In the genomic region with DNA sequence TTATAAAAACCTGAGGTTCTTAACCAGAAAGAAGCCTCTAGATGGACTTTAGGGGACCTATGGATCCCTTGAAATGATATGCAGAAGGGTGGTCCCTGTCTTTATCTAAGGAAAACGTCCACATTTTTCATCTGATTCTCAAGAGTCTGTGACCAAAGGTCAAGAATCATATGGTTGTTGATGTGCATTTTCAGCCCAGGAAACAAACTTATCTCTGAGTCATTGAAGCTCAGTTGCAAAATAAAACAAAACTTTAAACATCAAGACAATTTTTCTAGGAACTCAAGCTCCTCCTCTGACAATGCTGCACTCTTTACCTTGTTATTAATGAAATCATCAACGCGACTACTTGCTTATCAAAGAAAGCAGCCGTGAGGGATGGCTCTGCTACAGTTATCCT, we compare ENCODE assay signal across 2 cellular contexts.
TF ChIP-seq lines count a peak whose summit lies in the region.

No MANE protein-coding gene starts in this region.

TF ChIP-seq in HepG2, 621 proteins besides CTCF, POLR2A, EP300 and RAD21 (continued from another document):
- TF ChIP-seq, protein P1, sequence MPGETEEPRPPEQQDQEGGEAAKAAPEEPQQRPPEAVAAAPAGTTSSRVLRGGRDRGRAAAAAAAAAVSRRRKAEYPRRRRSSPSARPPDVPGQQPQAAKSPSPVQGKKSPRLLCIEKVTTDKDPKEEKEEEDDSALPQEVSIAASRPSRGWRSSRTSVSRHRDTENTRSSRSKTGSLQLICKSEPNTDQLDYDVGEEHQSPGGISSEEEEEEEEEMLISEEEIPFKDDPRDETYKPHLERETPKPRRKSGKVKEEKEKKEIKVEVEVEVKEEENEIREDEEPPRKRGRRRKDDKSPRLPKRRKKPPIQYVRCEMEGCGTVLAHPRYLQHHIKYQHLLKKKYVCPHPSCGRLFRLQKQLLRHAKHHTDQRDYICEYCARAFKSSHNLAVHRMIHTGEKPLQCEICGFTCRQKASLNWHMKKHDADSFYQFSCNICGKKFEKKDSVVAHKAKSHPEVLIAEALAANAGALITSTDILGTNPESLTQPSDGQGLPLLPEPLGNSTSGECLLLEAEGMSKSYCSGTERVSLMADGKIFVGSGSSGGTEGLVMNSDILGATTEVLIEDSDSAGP (CRISPR knock-in tag; IDR thresholded peaks at IDR 0.05; ENCODE audit: borderline replicate concordance) = no peak
- TF ChIP-seq FOXJ3 (CRISPR knock-in tag; IDR thresholded peaks at IDR 0.05; ENCODE audit: borderline replicate concordance) = no peak
- no peak for TF ChIP-seq PCBP1 (IDR thresholded peaks at IDR 0.05; ENCODE audit: borderline replicate concordance, low read depth, low read length)
- TF ChIP-seq SKI (IDR thresholded peaks at IDR 0.05; ENCODE audit: partially characterized antibody) = no peak
- TF ChIP-seq ZNF446 (CRISPR knock-in tag; IDR thresholded peaks at IDR 0.05) = no peak
- no peak for TF ChIP-seq ZSCAN22 (CRISPR knock-in tag; IDR thresholded peaks at IDR 0.05)
- no peak for TF ChIP-seq TARDBP (CRISPR knock-in tag; IDR thresholded peaks at IDR 0.05)
- TF ChIP-seq HOXA9 (CRISPR knock-in tag; IDR thresholded peaks at IDR 0.05; ENCODE audit: borderline replicate concordance) = no peak
- no peak for TF ChIP-seq TEAD3 (CRISPR knock-in tag; optimal IDR thresholded peaks at IDR 0.05; ENCODE audit: borderline replicate concordance)
- no peak for TF ChIP-seq IKZF1 (IDR thresholded peaks at IDR 0.05)
- TF ChIP-seq, protein P2, sequence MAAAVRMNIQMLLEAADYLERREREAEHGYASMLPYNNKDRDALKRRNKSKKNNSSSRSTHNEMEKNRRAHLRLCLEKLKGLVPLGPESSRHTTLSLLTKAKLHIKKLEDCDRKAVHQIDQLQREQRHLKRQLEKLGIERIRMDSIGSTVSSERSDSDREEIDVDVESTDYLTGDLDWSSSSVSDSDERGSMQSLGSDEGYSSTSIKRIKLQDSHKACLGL (CRISPR knock-in tag; IDR thresholded peaks at IDR 0.05) = no peak
- TF ChIP-seq, protein P3, sequence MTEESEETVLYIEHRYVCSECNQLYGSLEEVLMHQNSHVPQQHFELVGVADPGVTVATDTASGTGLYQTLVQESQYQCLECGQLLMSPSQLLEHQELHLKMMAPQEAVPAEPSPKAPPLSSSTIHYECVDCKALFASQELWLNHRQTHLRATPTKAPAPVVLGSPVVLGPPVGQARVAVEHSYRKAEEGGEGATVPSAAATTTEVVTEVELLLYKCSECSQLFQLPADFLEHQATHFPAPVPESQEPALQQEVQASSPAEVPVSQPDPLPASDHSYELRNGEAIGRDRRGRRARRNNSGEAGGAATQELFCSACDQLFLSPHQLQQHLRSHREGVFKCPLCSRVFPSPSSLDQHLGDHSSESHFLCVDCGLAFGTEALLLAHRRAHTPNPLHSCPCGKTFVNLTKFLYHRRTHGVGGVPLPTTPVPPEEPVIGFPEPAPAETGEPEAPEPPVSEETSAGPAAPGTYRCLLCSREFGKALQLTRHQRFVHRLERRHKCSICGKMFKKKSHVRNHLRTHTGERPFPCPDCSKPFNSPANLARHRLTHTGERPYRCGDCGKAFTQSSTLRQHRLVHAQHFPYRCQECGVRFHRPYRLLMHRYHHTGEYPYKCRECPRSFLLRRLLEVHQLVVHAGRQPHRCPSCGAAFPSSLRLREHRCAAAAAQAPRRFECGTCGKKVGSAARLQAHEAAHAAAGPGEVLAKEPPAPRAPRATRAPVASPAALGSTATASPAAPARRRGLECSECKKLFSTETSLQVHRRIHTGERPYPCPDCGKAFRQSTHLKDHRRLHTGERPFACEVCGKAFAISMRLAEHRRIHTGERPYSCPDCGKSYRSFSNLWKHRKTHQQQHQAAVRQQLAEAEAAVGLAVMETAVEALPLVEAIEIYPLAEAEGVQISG (CRISPR knock-in tag; IDR thresholded peaks at IDR 0.05) = no peak
- TF ChIP-seq, protein P4, sequence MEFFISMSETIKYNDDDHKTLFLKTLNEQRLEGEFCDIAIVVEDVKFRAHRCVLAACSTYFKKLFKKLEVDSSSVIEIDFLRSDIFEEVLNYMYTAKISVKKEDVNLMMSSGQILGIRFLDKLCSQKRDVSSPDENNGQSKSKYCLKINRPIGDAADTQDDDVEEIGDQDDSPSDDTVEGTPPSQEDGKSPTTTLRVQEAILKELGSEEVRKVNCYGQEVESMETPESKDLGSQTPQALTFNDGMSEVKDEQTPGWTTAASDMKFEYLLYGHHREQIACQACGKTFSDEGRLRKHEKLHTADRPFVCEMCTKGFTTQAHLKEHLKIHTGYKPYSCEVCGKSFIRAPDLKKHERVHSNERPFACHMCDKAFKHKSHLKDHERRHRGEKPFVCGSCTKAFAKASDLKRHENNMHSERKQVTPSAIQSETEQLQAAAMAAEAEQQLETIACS (CRISPR knock-in tag; IDR thresholded peaks at IDR 0.05) = no peak
- TF ChIP-seq ATM (IDR thresholded peaks at IDR 0.05; ENCODE audit: borderline replicate concordance) = no peak
- no peak for TF ChIP-seq KDM5A (IDR thresholded peaks at IDR 0.05; ENCODE audit: borderline replicate concordance, low read length)
- TF ChIP-seq, protein P5, sequence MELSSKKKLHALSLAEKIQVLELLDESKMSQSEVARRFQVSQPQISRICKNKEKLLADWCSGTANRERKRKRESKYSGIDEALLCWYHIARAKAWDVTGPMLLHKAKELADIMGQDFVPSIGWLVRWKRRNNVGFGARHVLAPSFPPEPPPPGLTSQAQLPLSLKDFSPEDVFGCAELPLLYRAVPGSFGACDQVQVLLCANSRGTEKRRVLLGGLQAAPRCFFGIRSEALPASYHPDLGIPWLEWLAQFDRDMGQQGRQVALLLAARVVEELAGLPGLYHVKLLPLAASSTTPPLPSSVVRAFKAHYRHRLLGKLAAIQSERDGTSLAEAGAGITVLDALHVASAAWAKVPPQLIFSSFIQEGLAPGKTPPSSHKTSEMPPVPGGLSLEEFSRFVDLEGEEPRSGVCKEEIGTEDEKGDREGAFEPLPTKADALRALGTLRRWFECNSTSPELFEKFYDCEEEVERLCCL (CRISPR knock-in tag; IDR thresholded peaks at IDR 0.05; ENCODE audit: borderline replicate concordance) = no peak
- TF ChIP-seq POLR2AphosphoS2 (IDR thresholded peaks at IDR 0.05; ENCODE audit: low read depth, low read length) = no peak
- TF ChIP-seq MTA1 (CRISPR knock-in tag; IDR thresholded peaks at IDR 0.05; ENCODE audit: borderline replicate concordance) = no peak
- TF ChIP-seq KAT2B (IDR thresholded peaks at IDR 0.05; ENCODE audit: borderline replicate concordance, low read depth, low read length) = no peak

TF ChIP-seq in K562, 482 proteins besides CTCF, POLR2A, EP300 and RAD21 (continued from another document):
- TF ChIP-seq, protein P6, sequence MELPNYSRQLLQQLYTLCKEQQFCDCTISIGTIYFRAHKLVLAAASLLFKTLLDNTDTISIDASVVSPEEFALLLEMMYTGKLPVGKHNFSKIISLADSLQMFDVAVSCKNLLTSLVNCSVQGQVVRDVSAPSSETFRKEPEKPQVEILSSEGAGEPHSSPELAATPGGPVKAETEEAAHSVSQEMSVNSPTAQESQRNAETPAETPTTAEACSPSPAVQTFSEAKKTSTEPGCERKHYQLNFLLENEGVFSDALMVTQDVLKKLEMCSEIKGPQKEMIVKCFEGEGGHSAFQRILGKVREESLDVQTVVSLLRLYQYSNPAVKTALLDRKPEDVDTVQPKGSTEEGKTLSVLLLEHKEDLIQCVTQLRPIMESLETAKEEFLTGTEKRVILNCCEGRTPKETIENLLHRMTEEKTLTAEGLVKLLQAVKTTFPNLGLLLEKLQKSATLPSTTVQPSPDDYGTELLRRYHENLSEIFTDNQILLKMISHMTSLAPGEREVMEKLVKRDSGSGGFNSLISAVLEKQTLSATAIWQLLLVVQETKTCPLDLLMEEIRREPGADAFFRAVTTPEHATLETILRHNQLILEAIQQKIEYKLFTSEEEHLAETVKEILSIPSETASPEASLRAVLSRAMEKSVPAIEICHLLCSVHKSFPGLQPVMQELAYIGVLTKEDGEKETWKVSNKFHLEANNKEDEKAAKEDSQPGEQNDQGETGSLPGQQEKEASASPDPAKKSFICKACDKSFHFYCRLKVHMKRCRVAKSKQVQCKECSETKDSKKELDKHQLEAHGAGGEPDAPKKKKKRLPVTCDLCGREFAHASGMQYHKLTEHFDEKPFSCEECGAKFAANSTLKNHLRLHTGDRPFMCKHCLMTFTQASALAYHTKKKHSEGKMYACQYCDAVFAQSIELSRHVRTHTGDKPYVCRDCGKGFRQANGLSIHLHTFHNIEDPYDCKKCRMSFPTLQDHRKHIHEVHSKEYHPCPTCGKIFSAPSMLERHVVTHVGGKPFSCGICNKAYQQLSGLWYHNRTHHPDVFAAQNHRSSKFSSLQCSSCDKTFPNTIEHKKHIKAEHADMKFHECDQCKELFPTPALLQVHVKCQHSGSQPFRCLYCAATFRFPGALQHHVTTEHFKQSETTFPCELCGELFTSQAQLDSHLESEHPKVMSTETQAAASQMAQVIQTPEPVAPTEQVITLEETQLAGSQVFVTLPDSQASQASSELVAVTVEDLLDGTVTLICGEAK (IDR thresholded peaks at IDR 0.05) = peak; percentile 75
- TF ChIP-seq, protein P6 (CRISPR knock-in tag; IDR thresholded peaks at IDR 0.05) = no peak
- TF ChIP-seq NFE2L1 (tag; IDR thresholded peaks at IDR 0.05; ENCODE audit: borderline replicate concordance, low read depth) = no peak
- peak; percentile 28; the same call in 1 of the 2 replicates for TF ChIP-seq CBFA2T3 (IDR thresholded peaks at IDR 0.05)
- 0 out of 2 replicates have a peak, but pooled peaks have one; percentile 24 for TF ChIP-seq TEAD4 (IDR thresholded peaks at IDR 0.05; ENCODE audit: low read length)
- TF ChIP-seq TEAD4 (CRISPR knock-in tag; IDR thresholded peaks at IDR 0.05; ENCODE audit: borderline replicate concordance) = no peak
- no peak for TF ChIP-seq BRCA1 (IDR thresholded peaks at IDR 0.05)
- TF ChIP-seq BRCA1 (CRISPR knock-in tag; IDR thresholded peaks at IDR 0.05) = no peak
- TF ChIP-seq ARID1B (IDR thresholded peaks at IDR 0.05) = peak; percentile 66
- TF ChIP-seq SMARCA4 (IDR thresholded peaks at IDR 0.05) = peak; percentile 31; the same call in 1 of the 2 replicates
TF ChIP-seq in K562: peak in this region for 8.
